In the genomic region with DNA sequence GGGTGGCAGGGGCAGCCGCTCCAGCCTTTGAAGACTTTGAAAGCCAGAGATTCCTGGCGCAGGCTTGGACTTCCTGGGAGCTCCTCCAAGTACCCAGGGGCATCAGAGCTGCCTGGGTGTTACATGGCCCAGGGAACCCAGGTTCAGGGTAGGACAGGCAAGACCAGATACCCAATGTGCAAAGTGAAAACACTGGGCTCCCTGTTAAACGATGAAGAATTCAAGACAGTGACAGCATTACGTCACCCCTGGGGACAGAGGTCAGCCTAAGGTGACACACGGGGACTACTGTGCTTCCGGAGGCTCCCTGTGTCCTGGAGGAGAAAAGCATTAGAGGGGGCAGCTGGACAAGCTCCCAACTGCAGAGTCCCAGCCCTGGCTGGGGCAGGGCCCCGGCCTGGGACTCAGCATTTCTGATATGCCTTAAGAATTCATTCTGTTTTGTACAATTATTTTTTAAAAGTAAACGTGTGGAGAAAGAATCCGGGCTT, we compare ENCODE assay signal across 11 cellular contexts. TPM values are rescaled to one million over a fixed set of nuclear protein-coding genes. Genes with fewer than 3 reads are reported as not detected.
A peak's percentile ranks its signal among the peaks of the same experiment; 100 is the strongest.
DNase-seq lines count a peak whose midpoint lies in the region; ATAC-seq and TF ChIP-seq lines count a peak whose summit lies in the region.
"Had no signal": no experiment of that assay in that cellular context is flagged by ENCODE, and none has a peak within 500 bp of the region (broad histone marks: within the 10 kb centered on the region; RNA-seq: fewer than 3 reads in every experiment).

No MANE protein-coding gene starts in this region.

- H4K20me1 ChIP-seq in mammary epithelial cell (ENCODE audit: insufficient read depth, low read length) = no peaks in the 10 kb centered on the region

- no TSS peak for BruUV-seq in MCF 10A (replicated peaks; lab: Mats Ljungman, UMichigan)
- BruUV-seq in mammary epithelial cell (replicated peaks; lab: Mats Ljungman, UMichigan) = no TSS peak

- no peak overlapping the region for H3K4me3 Mint-ChIP-seq in MCF 10A (ENCODE audit: unreplicated experiment)
- peak overlapping the region in 3 of 8 donors; percentile 28 to 61 (median 42) for H3K4me3 Mint-ChIP-seq in naive B cell
- H3K4me3 Mint-ChIP-seq: CD14-positive monocyte, mesothelial cell of epicardium had no signal

- no peaks in the 10 kb centered on the region for H3K9me3 ChIP-seq in mammary epithelial cell (replicated peaks; ENCODE audit: insufficient read depth, low read length)
- no peaks in the 10 kb centered on the region for H3K9me3 ChIP-seq in upper lobe of left lung

- in situ Hi-C loops in mammary epithelial cell (cut with MboI; ENCODE audit: low sequenced_read_pairs in 2 of 2) = loop anchor here in 1 of 2 donors (5.0 kb wide), 1 partner anchor 44 kb away; no protein-coding TSS in a partner anchor

- intact Hi-C loops in MCF 10A (cut with micrococcal nuclease) = no loop called here
- intact Hi-C loops in mammary epithelial cell (cut with micrococcal nuclease) = no loop called here

- H3K27me3 Mint-ChIP-seq in MCF 10A (ENCODE audit: insufficient read depth, unreplicated experiment) = no peaks in the 10 kb centered on the region
- H3K27me3 Mint-ChIP-seq in naive B cell = no peaks in the 10 kb centered on the region

- no peak for TF ChIP-seq EP300 in upper lobe of left lung (IDR thresholded peaks at IDR 0.05)

- 41% methylated on average over 9 of the region's 9 CpGs for WGBS in mammary epithelial cell (ENCODE audit: low coverage, missing lambda C conversion rate)
- 63 to 66% methylated on average over 8 to 9 of the region's 9 CpGs for WGBS in upper lobe of left lung, 2 donors

- H3K4me1 Mint-ChIP-seq in MCF 10A (ENCODE audit: insufficient read depth, unreplicated experiment) (peaks cover 20% of the 10 kb centered on the region), naive B cell (peaks cover 39 to 62% (median 58%) of the 10 kb centered on the region in 3 donors)
- H3K4me1 Mint-ChIP-seq: mesothelial cell of epicardium had no signal

- H3K4me3 ChIP-seq in mammary epithelial cell (replicated peaks in 1 of 3; ENCODE audit: insufficient read depth in 1 of 3, low read depth in 2 of 3, low read length in 3 of 3) (no peak overlapping the region), upper lobe of left lung (peak overlapping the region in 3 of 4 donors; percentile 10 to 66 (median 58))

- H2AFZ ChIP-seq in mammary epithelial cell (ENCODE audit: low read depth, low read length) = no peak overlapping the region

- H3K36me3 Mint-ChIP-seq in MCF 10A (ENCODE audit: insufficient read depth, unreplicated experiment) = peaks cover 58% of the 10 kb centered on the region
- peaks cover 16 to 18% of the 10 kb centered on the region in 2 donors for H3K36me3 Mint-ChIP-seq in naive B cell
- H3K36me3 Mint-ChIP-seq: mesothelial cell of epicardium had no signal

- dilution Hi-C loops in mammary epithelial cell (cut with HindIII; ENCODE audit: low sequenced_read_pairs) = no loop called here

- H3K36me3 ChIP-seq in mammary epithelial cell (ENCODE audit: insufficient read depth, low read length) = peaks cover 3% of the 10 kb centered on the region
- H3K36me3 ChIP-seq in upper lobe of left lung = peaks cover 33 to 71% (median 58%) of the 10 kb centered on the region in 4 donors

- no peak overlapping the region for H3K4me2 ChIP-seq in mammary epithelial cell (ENCODE audit: insufficient read depth, low read depth, low read length)

- no peak for DNase-seq in MCF 10A (ENCODE audit: unreplicated experiment)
- no peak for DNase-seq in mammary epithelial cell
- peak in 6 of 61 donors; percentile 7 to 32 (median 16) for DNase-seq in caudate nucleus (lab: John Stamatoyannopoulos, UW)
- no peak for DNase-seq in naive B cell
- DNase-seq in upper lobe of left lung = no peak
- DNase-seq in hepatic stellate cell (ENCODE audit: low spot score) = no peak
- no peak for DNase-seq in Kasumi-1 (lab: John Stamatoyannopoulos, UW)
- DNase-seq: stimulated activated CD4-positive, alpha-beta T cell treated with anti-CD3 and anti-CD28 coated beads, Interleukin-4, amount 100 ng/mL, for 1 hour had no signal

- H3K27ac ChIP-seq in mammary epithelial cell (ENCODE audit: insufficient read depth, low read depth, low read length) = no peak overlapping the region
- H3K27ac ChIP-seq in caudate nucleus (ENCODE audit: low read depth, low read length) = peak overlapping the region; percentile 70
- peak overlapping the region; percentile 57 to 96 (median 92) for H3K27ac ChIP-seq in upper lobe of left lung

- no peaks in the 10 kb centered on the region for H3K4me1 ChIP-seq in mammary epithelial cell (ENCODE audit: insufficient read depth, low read length)
- peaks cover 54 to 77% (median 58%) of the 10 kb centered on the region in 4 donors for H3K4me1 ChIP-seq in upper lobe of left lung

- H3K9me3 Mint-ChIP-seq in MCF 10A (ENCODE audit: unreplicated experiment) (no peaks in the 10 kb centered on the region), naive B cell (no peaks in the 10 kb centered on the region)
- H3K9me3 Mint-ChIP-seq: mesothelial cell of epicardium had no signal

- peak in 1 of 4 donors; percentile 8 for TF ChIP-seq POLR2A in upper lobe of left lung (IDR thresholded peaks at IDR 0.05)

- H3K79me2 ChIP-seq in mammary epithelial cell (ENCODE audit: insufficient read depth, low read length) = no peaks in the 10 kb centered on the region

- POLR2A ChIA-PET in MCF 10A (lab: Yijun Ruan, JAX) = interaction anchor here (1.2 kb wide), 1 partner anchor 16 kb away, joined by 4 read pairs; no protein-coding TSS in a partner anchor

- CTCF ChIA-PET in MCF 10A (lab: Yijun Ruan, JAX) = interaction anchor here (0.5 to 1.3 kb wide), 6 partner anchors 10 to 97 kb away, joined by 3 to 5 read pairs (median 3); no protein-coding TSS in a partner anchor
- CTCF ChIA-PET in mammary epithelial cell (lab: Charles Lee; ENCODE audit: low non-redundant PET) = no interaction called here

- no peaks in the 10 kb centered on the region for H3K27me3 ChIP-seq in mammary epithelial cell (ENCODE audit: insufficient read depth, low read length)
- H3K27me3 ChIP-seq in upper lobe of left lung = no peaks in the 10 kb centered on the region

- no peak overlapping the region for H3K9ac ChIP-seq in mammary epithelial cell (ENCODE audit: insufficient read depth, low read length)

- H3K27ac Mint-ChIP-seq in MCF 10A (ENCODE audit: low read depth, unreplicated experiment) (peak overlapping the region; percentile 73), naive B cell (peak overlapping the region in 5 of 6 donors; percentile 89 to 100 (median 90))
- H3K27ac Mint-ChIP-seq: mesothelial cell of epicardium had no signal

- no peak for TF ChIP-seq CTCF in MCF 10A (IDR thresholded peaks at IDR 0.05; ENCODE audit: unreplicated experiment)
- TF ChIP-seq CTCF in mammary epithelial cell (conservative IDR thresholded peaks at IDR 0.05 in 1 of 2, IDR thresholded peaks at IDR 0.05 in 1 of 2; ENCODE audit: extremely low read depth in 1 of 2, insufficient read depth in 1 of 2, low read depth in 1 of 2, low read length in 2 of 2) = no peak
- TF ChIP-seq CTCF in upper lobe of left lung (IDR thresholded peaks at IDR 0.05) = no peak

- ATAC-seq in naive B cell (ENCODE audit: low read depth in 2 of 2) = no peak
- no peak for ATAC-seq in upper lobe of left lung (ENCODE audit: low FRiP score in 2 of 2)
- ATAC-seq in GM18873 (IDR thresholded peaks at IDR 0.05; ENCODE audit: low FRiP score, unreplicated experiment) = no peak

RNA-seq across cellular contexts. Expression of gene ARRDC2, which starts 5.7 kb away (rescaled TPM):
- total RNA-seq in MCF 10A (2022) (14.1 and 18.8 TPM in 2 replicates), mammary epithelial cell (1 to 10 TPM; 4.2 to 6.9 TPM), upper lobe of left lung (100 to 1,000 TPM in 2 of 6 donors, 10 to 100 TPM in 4; 53.6 to 253 (median 78.8) TPM)
- polyA plus RNA-seq in mammary epithelial cell (3.4 TPM), naive B cell (ENCODE audit: low read depth in 6 of 6) (100 to 1,000 TPM in 1 of 6 donors, 10 to 100 TPM in 5; 47.7 to 110 (median 50.8) TPM)
- polyA minus RNA-seq in mammary epithelial cell = not detected

RNA-seq across cellular contexts. Expression of gene KCNN1, which starts 46.8 kb away (rescaled TPM):
- total RNA-seq in MCF 10A (2022) = not detected in 2 replicates
- total RNA-seq in mammary epithelial cell = under 1 TPM in 1 of 2 donors, not detected in 1; 0.24 TPM
- polyA plus RNA-seq in mammary epithelial cell = 0.05 TPM
- not detected for polyA minus RNA-seq in mammary epithelial cell
- polyA plus RNA-seq in naive B cell (ENCODE audit: low read depth in 6 of 6) = under 1 TPM in 1 of 6 donors, not detected in 5; 0.27 TPM
- under 1 TPM in 2 of 6 donors, not detected in 4; 0.34 to 0.37 TPM for total RNA-seq in upper lobe of left lung
- polyA plus RNA-seq: CD14-positive monocyte had no signal

Comparison
In these comparisons a context has a peak if more than half of its experiments do, and no peak if none do; other contexts are left out.
1. H3K4me3 ChIP-seq: peak in upper lobe of left lung (3 of 4); none in mammary epithelial cell (0 of 3).